Comparison of ENCODE assay signal across 20 cellular contexts in the genomic region with DNA sequence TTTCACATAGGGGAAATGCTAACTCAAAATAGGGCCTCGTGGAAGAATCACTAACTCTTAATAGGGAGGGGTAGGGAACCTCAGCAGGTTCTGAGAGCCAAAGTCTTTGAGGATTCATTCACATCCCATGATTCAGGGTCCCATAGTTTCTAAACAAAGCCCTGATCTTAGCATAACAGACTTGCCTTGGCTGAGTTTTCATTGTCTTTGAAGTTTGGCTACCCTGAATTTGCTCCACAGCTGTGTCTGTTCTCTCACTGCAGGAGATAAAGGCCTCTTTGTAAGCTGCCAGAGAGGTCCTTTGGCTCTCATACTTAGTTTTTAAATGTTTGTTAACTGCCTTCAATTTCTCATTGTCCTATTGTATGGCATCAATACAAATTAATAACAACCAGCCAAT. TPM values are rescaled to one million over a fixed set of nuclear protein-coding genes. Genes with fewer than 3 reads are reported as not detected.
DNase-seq lines count a peak whose midpoint lies in the region; ATAC-seq and TF ChIP-seq lines count a peak whose summit lies in the region.
"Had no signal": no experiment of that assay in that cellular context is flagged by ENCODE, and none has a peak within 500 bp of the region (broad histone marks: within the 10 kb centered on the region; RNA-seq: fewer than 3 reads in every experiment).

No MANE protein-coding gene starts in this region.

- no peak overlapping the region for H2BK5ac ChIP-seq in H9 (ENCODE audit: insufficient read length, low read length)

- H3K23ac ChIP-seq in H9 (ENCODE audit: insufficient read length, low read depth, low read length), result no peak overlapping the region

- ATAC-seq in HG02610 (IDR thresholded peaks at IDR 0.05; ENCODE audit: unreplicated experiment), result no peak
- ATAC-seq: K562 had no signal

- no CpG with 5 or more reads among the region's 1 CpG for WGBS in H9 (ENCODE audit: extremely low coverage, insufficient read length, low lambda C conversion rate)
- WGBS in endodermal cell (ENCODE audit: insufficient coverage in 1 of 2, insufficient read length in 1 of 2), 2 experiments, result 22% methylated on average over 1 of the region's 1 CpG; no CpG with 5 or more reads in 1 of the 2 experiments

- no peak overlapping the region for H4K91ac ChIP-seq in H9 (ENCODE audit: insufficient read length, low read depth, low read length)

- no peaks in the 10 kb centered on the region for H3K36me3 ChIP-seq in endodermal cell (ENCODE audit: control insufficient read depth, insufficient read depth, low read length)

- H3K27me3 ChIP-seq in H9 (ENCODE audit: insufficient read depth, low read length) (no peaks in the 10 kb centered on the region), endodermal cell (ENCODE audit: control insufficient read depth, insufficient read depth, low read length, poor library complexity, severe bottlenecking) (peaks cover 12% of the 10 kb centered on the region)

- no peak overlapping the region for H3K14ac ChIP-seq in H9 (ENCODE audit: insufficient read depth, low read length)

- no peaks in the 10 kb centered on the region for H3K9me3 ChIP-seq in H9 (ENCODE audit: control insufficient read depth, low read depth, low read length)
- no peaks in the 10 kb centered on the region for H3K9me3 ChIP-seq in endodermal cell (ENCODE audit: control insufficient read depth, low read length)

- no peak overlapping the region for H4K8ac ChIP-seq in H9 (replicated peaks; ENCODE audit: insufficient read length, low read depth, low read length)

- no peak overlapping the region for H3K4me3 ChIP-seq in endodermal cell (ENCODE audit: low read length)
- H3K4me3 ChIP-seq: K562 had no signal

- no peak overlapping the region for H3K18ac ChIP-seq in H9 (ENCODE audit: insufficient read length, low read depth, low read length)

- H3K79me2 ChIP-seq in H9 (ENCODE audit: insufficient read depth, low read length), result no peaks in the 10 kb centered on the region

- H4K20me1 ChIP-seq in H9 (ENCODE audit: control insufficient read depth, insufficient read depth, insufficient read length), result no peaks in the 10 kb centered on the region

- H3K4me1 Mint-ChIP-seq in H9, result peaks cover 25 to 34% of the 10 kb centered on the region in 2 experiments
- peaks cover 11% of the 10 kb centered on the region for H3K4me1 Mint-ChIP-seq in endodermal cell

- H3K9me3 Mint-ChIP-seq in H9 (peaks cover 0 to 5% of the 10 kb centered on the region in 2 experiments; a peak in 1 of 5 replicates), endodermal cell (no peaks in the 10 kb centered on the region)

- TF ChIP-seq CTCF in H9 (conservative IDR thresholded peaks at IDR 0.05) (no peak), endodermal cell (conservative IDR thresholded peaks at IDR 0.05) (no peak)

- H3K4me1 ChIP-seq in H9 (ENCODE audit: insufficient read depth, low read length), result peaks cover 7% of the 10 kb centered on the region; the same call in 1 of the 2 replicates
- H3K4me1 ChIP-seq in endodermal cell (ENCODE audit: control insufficient read depth, insufficient read depth, low read length), result peaks cover 7% of the 10 kb centered on the region

- H3K9ac ChIP-seq in H9 (ENCODE audit: extremely low read depth, insufficient read length, low read length) (no peak overlapping the region), endodermal cell (ENCODE audit: extremely low read depth, low read length, poor library complexity, severe bottlenecking) (no peak overlapping the region)

- peak overlapping the region in 2 of 3 experiments; percentile 30 to 32; a peak in 2 of 7 replicates for H3K27ac Mint-ChIP-seq in H9
- H3K27ac Mint-ChIP-seq in endodermal cell, result no peak overlapping the region

- no peak overlapping the region for H3T11ph ChIP-seq in H9 (ENCODE audit: low read length)

- H2AK5ac ChIP-seq in H9 (ENCODE audit: insufficient read length, low read length), result no peak overlapping the region

- H3K27ac ChIP-seq in H9 (ENCODE audit: insufficient read length, low read depth, low read length), result no peak overlapping the region
- peak overlapping the region; percentile 14 for H3K27ac ChIP-seq in endodermal cell (ENCODE audit: low read depth, low read length)
- H3K27ac ChIP-seq: C4-2B had no signal

- no peak overlapping the region for H3K56ac ChIP-seq in H9 (ENCODE audit: insufficient read length, low read depth, low read length)

- H3K36me3 Mint-ChIP-seq in H9 (ENCODE audit: insufficient read depth in 1 of 3, low read depth in 3 of 3) (peaks cover 0 to 4% (median 2%) of the 10 kb centered on the region in 3 experiments; a peak in 2 of 7 replicates), endodermal cell (ENCODE audit: low read depth) (no peaks in the 10 kb centered on the region)

- no peak overlapping the region for H3K4me2 ChIP-seq in H9 (ENCODE audit: insufficient read depth, insufficient read length, low read length)

- H2BK12ac ChIP-seq in H9 (ENCODE audit: insufficient read length, low read depth, low read length), result no peak overlapping the region

- H2BK15ac ChIP-seq in H9 (ENCODE audit: low read depth, low read length), result no peak overlapping the region

- H3K4me3 Mint-ChIP-seq in H9 (no peak overlapping the region), endodermal cell (no peak overlapping the region)

- no peak overlapping the region for H2AFZ ChIP-seq in H9 (ENCODE audit: low read length)

- H3K27me3 Mint-ChIP-seq in H9 (ENCODE audit: low read depth) (peaks cover 34% of the 10 kb centered on the region), endodermal cell (ENCODE audit: insufficient read depth) (peaks cover 14% of the 10 kb centered on the region)

- H3K23me2 ChIP-seq in H9 (ENCODE audit: insufficient read length, low read depth, low read length, poor library complexity, severe bottlenecking), result no peaks in the 10 kb centered on the region

- no peaks in the 10 kb centered on the region for H3K79me1 ChIP-seq in H9 (ENCODE audit: insufficient read depth, low read depth, low read length, poor library complexity, severe bottlenecking)

- H4K5ac ChIP-seq in H9 (ENCODE audit: insufficient read length, low read depth, low read length), result no peak overlapping the region

- DNase-seq in H9 (peak; percentile 40), endodermal cell (no peak), iPS-NIHi7 (ENCODE audit: extremely low spot score) (peak; percentile 37), superior temporal gyrus (ENCODE audit: extremely low spot score) (peak; percentile 18), RKO (ENCODE audit: low spot score) (no peak), NCI-H2171 (lab: John Stamatoyannopoulos, UW) (no peak)
- DNase-seq: EL; HCEC 1CT; MV-4-11; NCI-H1417 treated with DMSO at 0.1 percent for 48 hours; NCI-H2029; NCI-H2171 treated with DMSO at 0.1 percent for 48 hours; NCI-H446 treated with DMSO at 0.1 percent for 48 hours; NK-92 treated with Interleukin-12 subunit alpha and Interleukin-12 subunit beta, amount 100 ng/mL, for 24 hours; OCI-M1; RPMI8226; SIG-M5 had no signal

- H3K4ac ChIP-seq in H9 (ENCODE audit: low read depth, low read length), result no peak overlapping the region

- H2BK120ac ChIP-seq in H9 (ENCODE audit: low read depth, low read length, poor library complexity, severe bottlenecking), result no peak overlapping the region

- no peak overlapping the region for H2BK20ac ChIP-seq in H9 (ENCODE audit: low read depth, low read length, poor library complexity, severe bottlenecking)

RNA-seq across cellular contexts. Expression of gene ZDBF2, which starts 54.5 kb away (rescaled TPM):
- total RNA-seq in H9 (2021), result 29.1 and 31.8 TPM in 2 replicates
- total RNA-seq in endodermal cell, result 10 to 100 TPM; 14.1 to 27.0 TPM
- polyA plus RNA-seq in endodermal cell (2013, experiment 1 of 2), result 17.0 TPM
- 17.5 TPM for polyA plus RNA-seq in endodermal cell (2013, experiment 2 of 2)

Comparison
In these comparisons a context has a peak if more than half of its experiments do, and no peak if none do; other contexts are left out.
1. DNase-seq: peak in H9 (single experiment), iPS-NIHi7 (single experiment) and superior temporal gyrus (single experiment); none in endodermal cell (single experiment), RKO (single experiment) and NCI-H2171 (single experiment).